ENCODE assay signal across 26 cellular contexts in genomic region chr1:218743861-218744505, GRCh38.
DNase-seq lines count a peak whose midpoint lies in the region; ATAC-seq and TF ChIP-seq lines count a peak whose summit lies in the region.
"Had no signal": no experiment of that assay in that cellular context is flagged by ENCODE, and none has a peak within 500 bp of the region (broad histone marks: within the 10 kb centered on the region; RNA-seq: fewer than 3 reads in every experiment).

No MANE protein-coding gene starts in this region.

- H4K5ac ChIP-seq in H9 (ENCODE audit: insufficient read length, low read depth, low read length) = no peak overlapping the region

- no peak overlapping the region for H3K18ac ChIP-seq in H9 (ENCODE audit: insufficient read length, low read depth, low read length)

- POLR2A ChIA-PET in Panc1 (lab: Charles Lee) = no interaction called here

- no peak overlapping the region for H2BK120ac ChIP-seq in H9 (ENCODE audit: low read depth, low read length, poor library complexity, severe bottlenecking)

- H2AFZ ChIP-seq in H9 (ENCODE audit: low read length) = no peak overlapping the region
- H2AFZ ChIP-seq in MM.1S (ENCODE audit: low read length) = 0 out of 2 replicates have a peak overlapping the region, but pooled peaks have one; percentile 5

- H3K56ac ChIP-seq in H9 (ENCODE audit: insufficient read length, low read depth, low read length) = no peak overlapping the region

- DNase-seq in H9 (no peak), MM.1S (peak; percentile 72), Panc1 (ENCODE audit: low read depth, low spot score) (no peak), foreskin keratinocyte (peak in 1 of 2 donors; percentile 46), T-helper 9 cell (no peak), NOMO-1 treated with dmso at 0.1 percent for 144 hours (lab: John Stamatoyannopoulos, UW; ENCODE audit: unreplicated experiment) (no peak), COR-L47 (lab: John Stamatoyannopoulos, UW) (no peak)
- DNase-seq in activated effector memory CD4-positive, alpha-beta T cell treated with Interleukin-2 at 50 U/mL for 16 hours = no peak
- DNase-seq: activated CD4-positive, alpha-beta T cell treated with anti-CD3 and anti-CD28 coated beads for 1 hour; activated naive CD8-positive, alpha-beta T cell treated with anti-CD3 and anti-CD28 coated beads, Interleukin-2, amount 10 ng/mL, durations not matched to agents 7 days and 5 days; activated T-cell treated with anti-CD3 and anti-CD28 coated beads for 4 hours; dermis blood vessel endothelial cell; naive B cell; NCI-H1436 treated with DMSO at 0.1 percent for 48 hours; psoas muscle; stimulated activated CD4-positive, alpha-beta T cell treated with anti-CD3 and anti-CD28 coated beads, Interleukin-4, amount 100 ng/mL, for 4 hours; T-helper 1 cell had no signal

- H3K27ac Mint-ChIP-seq in H9 = peak overlapping the region in 2 of 3 experiments; percentile 45 to 73; a peak in 3 of 7 replicates
- H3K27ac Mint-ChIP-seq: activated naive CD8-positive, alpha-beta T cell treated with anti-CD3 and anti-CD28 coated beads, Interleukin-2, amount 10 ng/mL, durations not matched to agents 7 days and 5 days; mesothelial cell of epicardium; stimulated activated memory B cell treated with anti-CD40 and anti-IgM and Interleukin-4, amounts not matched to agents 10 μg/mL and 1 μg/mL and 100 μg/mL, for 72 hours had no signal

- H3K4me3 Mint-ChIP-seq in H9 = no peak overlapping the region
- H3K4me3 Mint-ChIP-seq: activated naive CD8-positive, alpha-beta T cell treated with anti-CD3 and anti-CD28 coated beads, Interleukin-2, amount 10 ng/mL, durations not matched to agents 7 days and 5 days; central memory CD8-positive, alpha-beta T cell; mesothelial cell of epicardium; naive B cell; stimulated activated memory B cell treated with anti-CD40 and anti-IgM and Interleukin-4, amounts not matched to agents 10 μg/mL and 1 μg/mL and 100 μg/mL, for 72 hours had no signal

- no peak overlapping the region for H3K4me3 ChIP-seq in MM.1S (ENCODE audit: low read length)
- no peak overlapping the region for H3K4me3 ChIP-seq in Panc1 (ENCODE audit: low read depth in 2 of 2, low read length in 2 of 2)
- H3K4me3 ChIP-seq: BLaER1, gastroesophageal sphincter, GM12878, psoas muscle, SJSA1, suprapubic skin had no signal

- H3K4me1 Mint-ChIP-seq in H9 = 0 out of 4 replicates have a peak, but pooled peaks cover 0 to 2% of the 10 kb centered on the region in 2 experiments
- H3K4me1 Mint-ChIP-seq: activated naive CD8-positive, alpha-beta T cell treated with anti-CD3 and anti-CD28 coated beads, Interleukin-2, amount 10 ng/mL, durations not matched to agents 7 days and 5 days; central memory CD8-positive, alpha-beta T cell; mesothelial cell of epicardium; naive B cell; stimulated activated memory B cell treated with anti-CD40 and anti-IgM and Interleukin-4, amounts not matched to agents 10 μg/mL and 1 μg/mL and 100 μg/mL, for 72 hours had no signal

- no TSS peak for BruUV-seq in Panc1 (replicated peaks; lab: Mats Ljungman, UMichigan)

- H3K4ac ChIP-seq in H9 (ENCODE audit: low read depth, low read length) = no peak overlapping the region

- no peaks in the 10 kb centered on the region for H3K9me2 ChIP-seq in MM.1S (replicated peaks; ENCODE audit: insufficient read depth, low read length)

- no peak overlapping the region for H3K14ac ChIP-seq in H9 (ENCODE audit: insufficient read depth, low read length)

- no peak overlapping the region for H2BK12ac ChIP-seq in H9 (ENCODE audit: insufficient read length, low read depth, low read length)

- no peak overlapping the region for H4K91ac ChIP-seq in H9 (ENCODE audit: insufficient read length, low read depth, low read length)

- peaks cover 9 to 16% of the 10 kb centered on the region in 2 experiments for H3K9me3 Mint-ChIP-seq in H9

- no peak overlapping the region for H2BK20ac ChIP-seq in H9 (ENCODE audit: low read depth, low read length, poor library complexity, severe bottlenecking)

- in situ Hi-C loops in Panc1 (cut with HindIII; ENCODE audit: low pct_unique_long_range_greater_than_20kb, low sequenced_read_pairs) = no loop called here

- H3K27me3 ChIP-seq in H9 (ENCODE audit: insufficient read depth, low read length) = no peaks in the 10 kb centered on the region
- H3K27me3 ChIP-seq in MM.1S (replicated peaks; ENCODE audit: insufficient read depth, low read length) = no peaks in the 10 kb centered on the region
- no peaks in the 10 kb centered on the region for H3K27me3 ChIP-seq in Panc1 (ENCODE audit: control insufficient read depth, insufficient read depth, low read length)
- no peaks in the 10 kb centered on the region for H3K27me3 ChIP-seq in foreskin keratinocyte
- H3K27me3 ChIP-seq: BLaER1, gastroesophageal sphincter, SJSA1, suprapubic skin had no signal

- H3K36me3 ChIP-seq in MM.1S (replicated peaks; ENCODE audit: insufficient read depth, low read length) (no peaks in the 10 kb centered on the region), Panc1 (ENCODE audit: control insufficient read depth, insufficient read depth, low read length) (no peaks in the 10 kb centered on the region)
- H3K36me3 ChIP-seq: BLaER1, gastroesophageal sphincter, SJSA1, suprapubic skin had no signal

- H3K4me2 ChIP-seq in H9 (ENCODE audit: insufficient read depth, insufficient read length, low read length) (no peak overlapping the region), MM.1S (ENCODE audit: low read depth, low read length) (no peak overlapping the region)
- H3K4me2 ChIP-seq: BLaER1 had no signal

- H4K20me1 ChIP-seq in H9 (ENCODE audit: control insufficient read depth, insufficient read depth, insufficient read length) = no peaks in the 10 kb centered on the region
- H4K20me1 ChIP-seq in MM.1S (ENCODE audit: insufficient read depth, low read length) = no peaks in the 10 kb centered on the region
- H4K20me1 ChIP-seq: BLaER1 had no signal

- H3K9me3 ChIP-seq in H9 (ENCODE audit: control insufficient read depth, low read depth, low read length) = no peaks in the 10 kb centered on the region
- no peaks in the 10 kb centered on the region for H3K9me3 ChIP-seq in MM.1S (replicated peaks; ENCODE audit: insufficient read depth, low read length)
- 0 out of 2 replicates have a peak, but pooled peaks cover 6% of the 10 kb centered on the region for H3K9me3 ChIP-seq in Panc1 (ENCODE audit: control insufficient read depth, insufficient read depth, low read depth, low read length)
- H3K9me3 ChIP-seq: gastroesophageal sphincter, psoas muscle, SJSA1, suprapubic skin had no signal

- no peaks in the 10 kb centered on the region for H3K23me2 ChIP-seq in H9 (ENCODE audit: insufficient read length, low read depth, low read length, poor library complexity, severe bottlenecking)

- H3K4me1 ChIP-seq in H9 (ENCODE audit: insufficient read depth, low read length) (no peaks in the 10 kb centered on the region), MM.1S (ENCODE audit: low read length) (peaks cover 7% of the 10 kb centered on the region), Panc1 (ENCODE audit: control insufficient read depth, insufficient read depth, low read length) (no peaks in the 10 kb centered on the region), foreskin keratinocyte (peaks cover 9% of the 10 kb centered on the region)
- H3K4me1 ChIP-seq: BLaER1, gastroesophageal sphincter, psoas muscle, SJSA1, suprapubic skin had no signal

- no peak overlapping the region for H3K23ac ChIP-seq in H9 (ENCODE audit: insufficient read length, low read depth, low read length)

- H3K79me2 ChIP-seq in H9 (ENCODE audit: insufficient read depth, low read length) (no peaks in the 10 kb centered on the region), MM.1S (ENCODE audit: low read length) (no peaks in the 10 kb centered on the region)

- no peak overlapping the region for H2BK15ac ChIP-seq in H9 (ENCODE audit: low read depth, low read length)

- H3K27ac ChIP-seq in H9 (ENCODE audit: insufficient read length, low read depth, low read length) (no peak overlapping the region), MM.1S (ENCODE audit: low read length) (no peak overlapping the region), Panc1 (ENCODE audit: low read length) (0 out of 2 replicates have a peak overlapping the region, but pooled peaks have one; percentile 6), foreskin keratinocyte (no peak overlapping the region)
- H3K27ac ChIP-seq: BLaER1, gastroesophageal sphincter, psoas muscle, SJSA1, suprapubic skin had no signal

- H3F3A ChIP-seq in MM.1S (ENCODE audit: insufficient read depth, low read length) = no peaks in the 10 kb centered on the region

- H2BK5ac ChIP-seq in H9 (ENCODE audit: insufficient read length, low read length) = no peak overlapping the region

- H2AK5ac ChIP-seq in H9 (ENCODE audit: insufficient read length, low read length) = no peak overlapping the region

- intact Hi-C loops in Panc1 (cut with micrococcal nuclease; ENCODE audit: unreplicated experiment) = no loop called here

- H3K79me1 ChIP-seq in H9 (ENCODE audit: insufficient read depth, low read depth, low read length, poor library complexity, severe bottlenecking) = no peaks in the 10 kb centered on the region

- H3T11ph ChIP-seq in H9 (ENCODE audit: low read length) = no peak overlapping the region

- no peaks in the 10 kb centered on the region for H3K27me3 Mint-ChIP-seq in H9 (ENCODE audit: low read depth)
- H3K27me3 Mint-ChIP-seq: activated naive CD8-positive, alpha-beta T cell treated with anti-CD3 and anti-CD28 coated beads, Interleukin-2, amount 10 ng/mL, durations not matched to agents 7 days and 5 days; central memory CD8-positive, alpha-beta T cell; naive B cell; stimulated activated memory B cell treated with anti-CD40 and anti-IgM and Interleukin-4, amounts not matched to agents 10 μg/mL and 1 μg/mL and 100 μg/mL, for 72 hours had no signal

- CTCF ChIA-PET in Panc1 (lab: Charles Lee) = no interaction called here

- no peak overlapping the region for H4K8ac ChIP-seq in H9 (replicated peaks; ENCODE audit: insufficient read length, low read depth, low read length)

- WGBS in H9 (ENCODE audit: extremely low coverage, insufficient read length, low lambda C conversion rate) = no CpG with 5 or more reads among the region's 4 CpGs

- TF ChIP-seq CTCF in H9 (conservative IDR thresholded peaks at IDR 0.05) (no peak), MM.1S (IDR thresholded peaks at IDR 0.05; ENCODE audit: low read length) (no peak), Panc1 (IDR thresholded peaks at IDR 0.05) (no peak), foreskin keratinocyte (conservative IDR thresholded peaks at IDR 0.05) (no peak)

- no peak overlapping the region for H3K9ac ChIP-seq in H9 (ENCODE audit: extremely low read depth, insufficient read length, low read length)
- H3K9ac ChIP-seq in MM.1S (ENCODE audit: low read length) = no peak overlapping the region
- H3K9ac ChIP-seq: BLaER1 had no signal

- no peak for ATAC-seq in Panc1
- peak; percentile 27 for ATAC-seq in foreskin keratinocyte
- ATAC-seq: gastroesophageal sphincter; GM12878; HepG2; psoas muscle; stimulated activated memory B cell treated with anti-CD40 and anti-IgM and Interleukin-4, amounts not matched to agents 10 μg/mL and 1 μg/mL and 100 μg/mL, for 72 hours had no signal

- H3K36me3 Mint-ChIP-seq in H9 (ENCODE audit: insufficient read depth in 1 of 3, low read depth in 3 of 3) = peaks cover 0 to 17% (median 4%) of the 10 kb centered on the region in 3 experiments; a peak in 5 of 7 replicates
- H3K36me3 Mint-ChIP-seq: activated naive CD8-positive, alpha-beta T cell treated with anti-CD3 and anti-CD28 coated beads, Interleukin-2, amount 10 ng/mL, durations not matched to agents 7 days and 5 days; naive B cell; stimulated activated memory B cell treated with anti-CD40 and anti-IgM and Interleukin-4, amounts not matched to agents 10 μg/mL and 1 μg/mL and 100 μg/mL, for 72 hours had no signal
